ENCODE assay signal across 23 cellular contexts in genomic region chr22:41030891-41031290, GRCh38.
DNase-seq lines count a peak whose midpoint lies in the region; ATAC-seq and TF ChIP-seq lines count a peak whose summit lies in the region.
"Had no signal": no experiment of that assay in that cellular context is flagged by ENCODE, and none has a peak within 500 bp of the region (broad histone marks: within the 10 kb centered on the region; RNA-seq: fewer than 3 reads in every experiment).

No MANE protein-coding gene starts in this region.

- no peak overlapping the region for H3K9ac ChIP-seq in skeletal muscle satellite cell (ENCODE audit: low read depth, low read length)

- peak overlapping the region; percentile 2 for H3K4me2 ChIP-seq in skeletal muscle satellite cell (ENCODE audit: low read length)
- H3K4me2 ChIP-seq: smooth muscle cell had no signal

- DNase-seq in ELR (ENCODE audit: low read depth): peak; percentile 40
- peak; percentile 19 for DNase-seq in T1000 (lab: John Stamatoyannopoulos, UW)
- peak; percentile 82 for DNase-seq in fibroblast of gingiva (ENCODE audit: low read depth)
- no peak for DNase-seq in heart left ventricle
- DNase-seq in CD1c-positive myeloid dendritic cell (ENCODE audit: extremely low spot score): no peak
- DNase-seq: activated B cell treated with CpG ODN at 0.5 μM for 24 hours; activated CD4-positive, alpha-beta T cell treated with anti-CD3 and anti-CD28 coated beads, Interleukin-2, amount 50 U/mL, for 48 hours; activated effector memory CD4-positive, alpha-beta T cell treated with anti-CD3 and anti-CD28 coated beads, Interleukin-2, amount 50 U/mL, for 16 hours; activated naive CD8-positive, alpha-beta T cell treated with anti-CD3 and anti-CD28 coated beads, Interleukin-2, amount 50 U/mL, for 24 hours; central memory CD4-positive, alpha-beta T cell; COR-L47; DMS79; dorsolateral prefrontal cortex; gastrocnemius medialis; H9; NCI-H748 treated with DMSO at 0.1 percent for 48 hours; stimulated activated CD4-positive, alpha-beta T cell treated with anti-CD3 and anti-CD28 coated beads, Interleukin-2, amount 100 ng/mL, for 48 hours; stimulated activated naive CD4-positive, alpha-beta T cell had no signal

- 93 to 97% (median 94%) methylated on average over 4 of the region's 4 CpGs for WGBS in heart left ventricle, 4 donors

- no peak for TF ChIP-seq POLR2A in heart left ventricle (IDR thresholded peaks at IDR 0.05)

- intact Hi-C loops in heart left ventricle (cut with DNase I): no loop called here

- H3K9me3 ChIP-seq in skeletal muscle satellite cell (replicated peaks; ENCODE audit: low read length) (no peaks in the 10 kb centered on the region), heart left ventricle (no peaks in the 10 kb centered on the region)
- H3K9me3 ChIP-seq: gastrocnemius medialis had no signal

- H3K36me3 ChIP-seq in skeletal muscle satellite cell (ENCODE audit: insufficient read depth, low read length): no peaks in the 10 kb centered on the region
- H3K36me3 ChIP-seq in heart left ventricle: no peaks in the 10 kb centered on the region
- H3K36me3 ChIP-seq: gastrocnemius medialis had no signal

- H3K27me3 ChIP-seq in skeletal muscle satellite cell (ENCODE audit: control insufficient read depth, insufficient read depth, low read length): peaks cover 7% of the 10 kb centered on the region
- H3K27me3 ChIP-seq in heart left ventricle: no peaks in the 10 kb centered on the region
- H3K27me3 ChIP-seq: dorsolateral prefrontal cortex, gastrocnemius medialis had no signal

- no peak for TF ChIP-seq CTCF in heart left ventricle (IDR thresholded peaks at IDR 0.05)

- ATAC-seq in GM19455 (IDR thresholded peaks at IDR 0.05; ENCODE audit: unreplicated experiment): no peak
- ATAC-seq in heart left ventricle: no peak
- ATAC-seq: activated naive CD8-positive, alpha-beta T cell treated with anti-CD3 and anti-CD28 coated beads, Interleukin-2, amount 50 U/mL, for 24 hours; gastrocnemius medialis; K562 had no signal

- H3K4me1 ChIP-seq in skeletal muscle satellite cell (ENCODE audit: control insufficient read depth, insufficient read depth, low read length) (peaks cover 20% of the 10 kb centered on the region), heart left ventricle (peaks cover 0 to 19% (median 0%) of the 10 kb centered on the region in 12 donors)

- H3K27ac ChIP-seq in heart left ventricle: no peak overlapping the region
- H3K27ac ChIP-seq: dorsolateral prefrontal cortex, gastrocnemius medialis had no signal

- no peak overlapping the region for H3K4me3 ChIP-seq in skeletal muscle satellite cell (ENCODE audit: low read length)
- H3K4me3 ChIP-seq in heart left ventricle: no peak overlapping the region
- H3K4me3 ChIP-seq: dorsolateral prefrontal cortex, gastrocnemius medialis, K562, lung, smooth muscle cell had no signal

Comparison
In these comparisons a context has a peak if more than half of its experiments do, and no peak if none do; other contexts are left out.
1. DNase-seq: peak in ELR (single experiment), T1000 (single experiment) and fibroblast of gingiva (single experiment); none in heart left ventricle (0 of 5) and CD1c-positive myeloid dendritic cell (single experiment).